Comparison of ENCODE assay signal across 20 cellular contexts in the genomic region with DNA sequence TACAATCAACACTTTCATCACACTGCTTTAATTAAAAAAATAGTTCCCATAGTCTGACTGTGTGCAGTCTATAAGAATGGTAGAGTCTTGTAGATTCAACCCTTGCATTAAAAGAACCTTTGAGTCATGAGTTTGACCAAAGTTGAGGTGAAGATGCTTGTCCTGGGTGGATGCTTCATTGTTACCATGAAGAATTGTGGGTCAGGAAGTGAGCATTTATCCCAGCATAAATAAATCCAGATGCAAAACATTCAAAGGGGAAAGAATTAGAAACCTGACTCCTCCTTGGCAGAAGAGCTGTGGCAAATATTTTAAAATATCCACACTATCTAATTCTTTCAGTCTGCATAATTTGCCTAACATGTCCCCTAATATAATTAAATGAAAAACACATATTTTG.
DNase-seq lines count a peak whose midpoint lies in the region; ATAC-seq and TF ChIP-seq lines count a peak whose summit lies in the region.
"Had no signal": no experiment of that assay in that cellular context is flagged by ENCODE, and none has a peak within 500 bp of the region (broad histone marks: within the 10 kb centered on the region; RNA-seq: fewer than 3 reads in every experiment).

No MANE protein-coding gene starts in this region.

- no peaks in the 10 kb centered on the region for H3K4me1 Mint-ChIP-seq in activated naive CD8-positive, alpha-beta T cell treated with anti-CD3 and anti-CD28 coated beads, Interleukin-2, amount 50 U/mL, for 24 hours
- H3K4me1 Mint-ChIP-seq: CD14-positive monocyte; CD4-positive, alpha-beta memory T cell; IgD-negative memory B cell had no signal

- peaks cover 2% of the 10 kb centered on the region for H3K27me3 Mint-ChIP-seq in activated naive CD8-positive, alpha-beta T cell treated with anti-CD3 and anti-CD28 coated beads, Interleukin-2, amount 50 U/mL, for 24 hours
- H3K27me3 Mint-ChIP-seq: CD4-positive, alpha-beta memory T cell; IgD-negative memory B cell had no signal

- H3K36me3 ChIP-seq in adipocyte (ENCODE audit: control insufficient read depth, insufficient read depth, low read length, severe bottlenecking) (no peaks in the 10 kb centered on the region), body of pancreas (replicated peaks in 1 of 2; ENCODE audit: insufficient read depth in 1 of 2, low read depth in 2 of 2) (no peaks in the 10 kb centered on the region)
- H3K36me3 ChIP-seq: BLaER1 had no signal

- TF ChIP-seq POLR2A in body of pancreas (IDR thresholded peaks at IDR 0.05): no peak

- DNase-seq in AG08395 (ENCODE audit: low spot score): peak; percentile 69
- peak; percentile 56 for DNase-seq in GM03348 (ENCODE audit: low spot score)
- peak; percentile 1 for DNase-seq in adipocyte (ENCODE audit: low read depth)
- DNase-seq in body of pancreas: no peak
- no peak for DNase-seq in T1000 (lab: John Stamatoyannopoulos, UW)
- no peak for DNase-seq in activated naive CD8-positive, alpha-beta T cell treated with anti-CD3 and anti-CD28 coated beads, Interleukin-2, amount 50 U/mL, for 24 hours
- DNase-seq: 8988T; CD4-positive, alpha-beta memory T cell; DMS153; DMS79; GF-D8; GOT3; H7; KBM-7 had no signal

- ATAC-seq in HG02852 (IDR thresholded peaks at IDR 0.05; ENCODE audit: unreplicated experiment) (no peak), body of pancreas (no peak)
- no peak for ATAC-seq in activated naive CD8-positive, alpha-beta T cell treated with anti-CD3 and anti-CD28 coated beads, Interleukin-2, amount 50 U/mL, for 24 hours
- ATAC-seq: HCT116, HepG2 had no signal

- H3K4me1 ChIP-seq in adipocyte (ENCODE audit: control insufficient read depth, insufficient read depth, low read length) (peaks cover 16% of the 10 kb centered on the region), body of pancreas (no peaks in the 10 kb centered on the region)

- no peak for TF ChIP-seq CTCF in body of pancreas (IDR thresholded peaks at IDR 0.05)

- no peak overlapping the region for H3K4me3 ChIP-seq in adipocyte (ENCODE audit: low read length)
- H3K4me3 ChIP-seq in body of pancreas: no peak overlapping the region
- H3K4me3 ChIP-seq: BLaER1 had no signal

- H3K27me3 ChIP-seq in adipocyte (replicated peaks; ENCODE audit: control insufficient read depth, insufficient read depth, low read length) (peaks cover 3% of the 10 kb centered on the region), body of pancreas (no peaks in the 10 kb centered on the region)
- H3K27me3 ChIP-seq: BLaER1 had no signal

- H3K9me3 Mint-ChIP-seq in activated naive CD8-positive, alpha-beta T cell treated with anti-CD3 and anti-CD28 coated beads, Interleukin-2, amount 50 U/mL, for 24 hours: no peaks in the 10 kb centered on the region
- H3K9me3 Mint-ChIP-seq: IgD-negative memory B cell had no signal

- no peaks in the 10 kb centered on the region for H3K36me3 Mint-ChIP-seq in activated naive CD8-positive, alpha-beta T cell treated with anti-CD3 and anti-CD28 coated beads, Interleukin-2, amount 50 U/mL, for 24 hours (ENCODE audit: low read depth)
- H3K36me3 Mint-ChIP-seq: CD14-positive monocyte; CD4-positive, alpha-beta memory T cell; IgD-negative memory B cell had no signal

- no peak overlapping the region for H3K27ac Mint-ChIP-seq in activated naive CD8-positive, alpha-beta T cell treated with anti-CD3 and anti-CD28 coated beads, Interleukin-2, amount 50 U/mL, for 24 hours
- H3K27ac Mint-ChIP-seq: CD14-positive monocyte; CD4-positive, alpha-beta memory T cell; IgD-negative memory B cell had no signal

- H3K27ac ChIP-seq in body of pancreas: no peak overlapping the region
- H3K27ac ChIP-seq: BLaER1 had no signal

- intact Hi-C loops in body of pancreas (cut with DNase I): no loop called here

- H3K9ac ChIP-seq in adipocyte (ENCODE audit: low read length): no peak overlapping the region
- H3K9ac ChIP-seq: BLaER1 had no signal

- H3K9me3 ChIP-seq in adipocyte (ENCODE audit: control insufficient read depth, low read length): peaks cover 4% of the 10 kb centered on the region
- no peaks in the 10 kb centered on the region for H3K9me3 ChIP-seq in body of pancreas
- H3K9me3 ChIP-seq: BLaER1 had no signal

- no peak overlapping the region for H3K4me3 Mint-ChIP-seq in activated naive CD8-positive, alpha-beta T cell treated with anti-CD3 and anti-CD28 coated beads, Interleukin-2, amount 50 U/mL, for 24 hours
- H3K4me3 Mint-ChIP-seq: CD14-positive monocyte; CD4-positive, alpha-beta memory T cell; IgD-negative memory B cell had no signal

Comparison
In these comparisons a context has a peak if more than half of its experiments do, and no peak if none do; other contexts are left out.
1. DNase-seq: peak in AG08395 (single experiment), GM03348 (single experiment) and adipocyte (single experiment); none in body of pancreas (0 of 4), T1000 (single experiment) and activated naive CD8-positive, alpha-beta T cell treated with anti-CD3 and anti-CD28 coated beads, Interleukin-2, amount 50 U/mL, for 24 hours (single experiment).